ENCODE assay signal across 1 cellular context in genomic region chr6:26233608-26234420, GRCh38.
TF ChIP-seq lines count a peak whose summit lies in the region.

No MANE protein-coding gene starts in this region.

TF ChIP-seq in K562, 482 proteins besides CTCF, POLR2A, EP300 and RAD21 (continued from another document):
- TF ChIP-seq THAP7 (CRISPR knock-in tag; IDR thresholded peaks at IDR 0.05) (no peak), ZNF75A (CRISPR knock-in tag; IDR thresholded peaks at IDR 0.05) (no peak), TFAP4 (CRISPR knock-in tag; IDR thresholded peaks at IDR 0.05; ENCODE audit: borderline replicate concordance) (peak; percentile 63; the same call in 1 of the 2 replicates), NFXL1 (CRISPR knock-in tag; IDR thresholded peaks at IDR 0.05) (no peak), FUS (optimal IDR thresholded peaks at IDR 0.05; ENCODE audit: low read depth, low read length) (no peak), TAF9B (IDR thresholded peaks at IDR 0.05; ENCODE audit: partially characterized antibody) (no peak), GATAD2B (IDR thresholded peaks at IDR 0.05; ENCODE audit: borderline replicate concordance) (no peak), TAF7 (tag; IDR thresholded peaks at IDR 0.05) (no peak), RBM34 (IDR thresholded peaks at IDR 0.05; ENCODE audit: borderline replicate concordance, insufficient read depth, low read length) (no peak), TRIM24 (IDR thresholded peaks at IDR 0.05) (no peak), AFF4 (CRISPR knock-in tag; IDR thresholded peaks at IDR 0.05) (no peak; the same call in 1 of the 2 replicates), POLR3A (IDR thresholded peaks at IDR 0.05; ENCODE audit: borderline replicate concordance, extremely low read depth, insufficient read depth, insufficient read length) (no peak), CXXC5 (CRISPR knock-in tag; IDR thresholded peaks at IDR 0.05) (peak; percentile 49), ELF1 (tag; IDR thresholded peaks at IDR 0.05) (no peak; the same call in 1 of the 2 replicates), GATAD2A (IDR thresholded peaks at IDR 0.05) (no peak), HNRNPUL1 (IDR thresholded peaks at IDR 0.05; ENCODE audit: low read length) (no peak; the same call in 1 of the 2 replicates), FIP1L1 (IDR thresholded peaks at IDR 0.05; ENCODE audit: low read depth, low read length, poor library complexity, severe bottlenecking) (no peak), NR2C2 (CRISPR knock-in tag; IDR thresholded peaks at IDR 0.05) (no peak), NR2C2 (tag; IDR thresholded peaks at IDR 0.05) (0 out of 2 replicates have a peak, but pooled peaks have one; percentile 21), POLR2B (IDR thresholded peaks at IDR 0.05; ENCODE audit: low read depth, partially characterized antibody) (no peak), ZNF311 (CRISPR knock-in tag; IDR thresholded peaks at IDR 0.05) (no peak), CBX1 (IDR thresholded peaks at IDR 0.05; ENCODE audit: low read depth) (no peak), ZNF318 (IDR thresholded peaks at IDR 0.05; ENCODE audit: borderline replicate concordance in 1 of 2, low read depth in 1 of 2) (no peak), DMBX1 (CRISPR knock-in tag; IDR thresholded peaks at IDR 0.05; ENCODE audit: borderline replicate concordance) (no peak), HDAC8 (tag; IDR thresholded peaks at IDR 0.05) (no peak), CBFB (CRISPR knock-in tag; IDR thresholded peaks at IDR 0.05) (no peak), ZNF347 (CRISPR knock-in tag; IDR thresholded peaks at IDR 0.05; ENCODE audit: low read depth) (no peak), ZNF778 (CRISPR knock-in tag; IDR thresholded peaks at IDR 0.05) (no peak), SMARCA4 (IDR thresholded peaks at IDR 0.05) (no peak), MXI1 (IDR thresholded peaks at IDR 0.05; ENCODE audit: low read depth, low read length) (0 out of 2 replicates have a peak, but pooled peaks have one; percentile 11), SRF (CRISPR knock-in tag; IDR thresholded peaks at IDR 0.05) (no peak), ZBTB43 (CRISPR knock-in tag; IDR thresholded peaks at IDR 0.05) (no peak), NRF1 (conservative IDR thresholded peaks at IDR 0.05 in 1 of 2, IDR thresholded peaks at IDR 0.05 in 1 of 2) (no peak), BCL6 (CRISPR knock-in tag; IDR thresholded peaks at IDR 0.05) (no peak), FOXA3 (CRISPR knock-in tag; conservative IDR thresholded peaks at IDR 0.05 in 1 of 2, IDR thresholded peaks at IDR 0.05 in 1 of 2) (peak in 1 of 2 experiments; percentile 61; a peak in 1 of 4 replicates), POLR2G (IDR thresholded peaks at IDR 0.05; ENCODE audit: low read depth, low read length) (peak; percentile 77), E2F4 (CRISPR knock-in tag; IDR thresholded peaks at IDR 0.05; ENCODE audit: low read depth) (peak; percentile 59; the same call in 1 of the 2 replicates), PHF20 (IDR thresholded peaks at IDR 0.05; ENCODE audit: partially characterized antibody) (no peak)
